Comparison of ENCODE assay signal across 14 cellular contexts in the genomic region with DNA sequence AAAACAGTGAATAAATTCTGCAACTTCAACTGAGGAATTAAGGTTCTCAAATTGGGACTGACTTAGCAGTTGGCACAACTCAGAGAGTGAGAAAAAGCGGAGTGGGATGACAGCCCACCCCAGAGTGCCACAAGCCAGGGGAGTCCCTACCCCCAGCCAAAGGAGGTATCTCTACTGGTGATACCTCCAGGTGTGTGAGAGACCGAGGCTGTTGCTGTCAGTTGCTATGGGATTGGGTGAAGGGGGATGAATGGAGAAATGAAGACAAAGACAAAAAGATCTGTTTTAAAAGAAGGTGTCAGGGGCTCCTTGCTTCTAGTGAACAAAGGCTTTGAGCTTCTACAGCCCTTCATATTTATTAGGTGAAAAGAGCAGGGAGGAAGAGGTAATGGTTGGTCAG.
DNase-seq lines count a peak whose midpoint lies in the region; ATAC-seq, FAIRE-seq and TF ChIP-seq lines count a peak whose summit lies in the region.
"Had no signal": no experiment of that assay in that cellular context is flagged by ENCODE, and none has a peak within 500 bp of the region (broad histone marks: within the 10 kb centered on the region; RNA-seq: fewer than 3 reads in every experiment).

No MANE protein-coding gene starts in this region.

- no peaks in the 10 kb centered on the region for H4K20me1 ChIP-seq in GM12878 (ENCODE audit: control insufficient read depth, insufficient read depth)

- in situ Hi-C loops in GM12878 (cut with MboI) = no loop called here

- no peak overlapping the region for H3K23ac ChIP-seq in mesenchymal stem cell (ENCODE audit: low read length in 2 of 2)

- intact Hi-C loops in GM12878 (cut with micrococcal nuclease; ENCODE audit: unreplicated experiment) = no loop called here

- no peak for DNase-seq in A549 (ENCODE audit: low read depth in 1 of 2, low spot score in 1 of 2)
- no peak for DNase-seq in GM12878 (ENCODE audit: low read depth, low spot score)
- DNase-seq in mesenchymal stem cell = no peak
- DNase-seq in progenitor cell of endocrine pancreas (ENCODE audit: low spot score, unreplicated experiment) = no peak
- DNase-seq in ecto neural progenitor cell (ENCODE audit: low spot score) = no peak
- no peak for DNase-seq in DMS 273 treated with DMSO at 0.1 percent for 48 hours (lab: John Stamatoyannopoulos, UW)
- no peak for DNase-seq in NCI-H2227 treated with DMSO at 0.1 percent for 48 hours (lab: John Stamatoyannopoulos, UW)
- DNase-seq: Caco-2; CD8-positive, alpha-beta T cell; H7; IMR-90 had no signal

- H3K4me1 ChIP-seq in A549 = peaks cover 30% of the 10 kb centered on the region
- no peaks in the 10 kb centered on the region for H3K4me1 ChIP-seq in GM12878 (ENCODE audit: control insufficient read depth, insufficient read depth, low read length)
- peaks cover 6% of the 10 kb centered on the region for H3K4me1 ChIP-seq in mesenchymal stem cell (ENCODE audit: control insufficient read depth, insufficient read depth, low read depth, low read length)
- H3K4me1 ChIP-seq: Caco-2 had no signal

- no peaks in the 10 kb centered on the region for H3K79me2 ChIP-seq in GM12878 (ENCODE audit: control insufficient read depth, insufficient read depth, low read length)

- H2BK5ac ChIP-seq in mesenchymal stem cell (ENCODE audit: low read depth, low read length, poor library complexity, severe bottlenecking) = no peak overlapping the region

- no peak overlapping the region for H3K4me3 Mint-ChIP-seq in progenitor cell of endocrine pancreas (ENCODE audit: low read depth)
- H3K4me3 Mint-ChIP-seq: CD14-positive monocyte; CD8-positive, alpha-beta T cell; GM23338 had no signal

- FAIRE-seq in A549 (lab: Jason Lieb, UNC) (no peak), GM12878 (lab: Jason Lieb, UNC) (peak; percentile 44)

- POLR2A ChIA-PET in A549 (lab: Yijun Ruan, JAX) (interaction anchor here (1.3 kb wide), 1 partner anchor 11 kb away, joined by 6 read pairs; no protein-coding TSS in a partner anchor), GM12878 (lab: Charles Lee) (no interaction called here)

- no peak overlapping the region for H4K8ac ChIP-seq in mesenchymal stem cell (ENCODE audit: low read length)

- peak overlapping the region; percentile 52 for H3K27ac Mint-ChIP-seq in progenitor cell of endocrine pancreas
- H3K27ac Mint-ChIP-seq: CD8-positive, alpha-beta T cell; GM23338 had no signal

- no peaks in the 10 kb centered on the region for H3K79me1 ChIP-seq in mesenchymal stem cell (replicated peaks; ENCODE audit: low read length, poor library complexity, severe bottlenecking)

- peaks cover 2% of the 10 kb centered on the region for H3K4me1 Mint-ChIP-seq in progenitor cell of endocrine pancreas (ENCODE audit: low read depth)
- H3K4me1 Mint-ChIP-seq: CD14-positive monocyte, GM23338 had no signal

- H2BK15ac ChIP-seq in mesenchymal stem cell (ENCODE audit: low read depth, poor library complexity, severe bottlenecking) = no peak overlapping the region

- H3K9me3 ChIP-seq in A549 (peaks cover 4% of the 10 kb centered on the region; the same call in 1 of the 3 replicates), GM12878 (replicated peaks; ENCODE audit: control insufficient read depth, insufficient read depth, low read length) (no peaks in the 10 kb centered on the region), mesenchymal stem cell (ENCODE audit: control insufficient read depth, low read length) (peaks cover 8% of the 10 kb centered on the region)

- H3K27me3 Mint-ChIP-seq in progenitor cell of endocrine pancreas = no peaks in the 10 kb centered on the region

- no peak for TF ChIP-seq CTCF in A549 (IDR thresholded peaks at IDR 0.05)
- TF ChIP-seq CTCF in GM12878 (IDR thresholded peaks at IDR 0.05 in 2 of 3, conservative IDR thresholded peaks at IDR 0.05 in 1 of 3; ENCODE audit: control insufficient read depth in 2 of 3, extremely low read depth in 1 of 3, insufficient read depth in 1 of 3, low read depth in 3 of 3, low read length in 3 of 3) = no peak
- no peak for TF ChIP-seq CTCF in progenitor cell of endocrine pancreas (IDR thresholded peaks at IDR 0.05; ENCODE audit: unreplicated experiment)

- H3K36me3 Mint-ChIP-seq in progenitor cell of endocrine pancreas (ENCODE audit: insufficient read depth) = peaks cover 39% of the 10 kb centered on the region
- H3K36me3 Mint-ChIP-seq: CD14-positive monocyte; CD8-positive, alpha-beta T cell had no signal

- TF ChIP-seq POLR2A in A549 (IDR thresholded peaks at IDR 0.05; ENCODE audit: low read length) = no peak
- no peak for TF ChIP-seq POLR2A in GM12878 (IDR thresholded peaks at IDR 0.05; ENCODE audit: low read depth, low read length)

- peak overlapping the region; percentile 60 for H3K4me2 ChIP-seq in A549
- H3K4me2 ChIP-seq in GM12878 (ENCODE audit: control insufficient read depth, insufficient read depth) = no peak overlapping the region
- H3K4me2 ChIP-seq in mesenchymal stem cell (ENCODE audit: low read length, poor library complexity, severe bottlenecking) = no peak overlapping the region
- H3K4me2 ChIP-seq: GM23338 had no signal

- no peak overlapping the region for H2BK120ac ChIP-seq in mesenchymal stem cell (ENCODE audit: low read depth, low read length)

- H3K9me3 Mint-ChIP-seq in progenitor cell of endocrine pancreas (ENCODE audit: low read depth) = peaks cover 40% of the 10 kb centered on the region

- TF ChIP-seq RAD21 in A549 (conservative IDR thresholded peaks at IDR 0.05 in 1 of 2, IDR thresholded peaks at IDR 0.05 in 1 of 2) (no peak), GM12878 (IDR thresholded peaks at IDR 0.05; ENCODE audit: insufficient read depth, low read depth, low read length) (no peak)

- SMC1A ChIA-PET in GM12878 (lab: Charles Lee; ENCODE audit: uncharacterized antibody, unreplicated experiment) = no interaction called here

- H3K4me3 ChIP-seq in A549 = no peak overlapping the region
- H3K4me3 ChIP-seq in GM12878 = no peak overlapping the region
- H3K4me3 ChIP-seq in mesenchymal stem cell (ENCODE audit: insufficient read depth in 1 of 2, low read depth in 1 of 2, low read length in 2 of 2) = no peak overlapping the region
- H3K4me3 ChIP-seq: GM23338 had no signal

- no peak for TF ChIP-seq EP300 in A549 (IDR thresholded peaks at IDR 0.05)
- no peak for TF ChIP-seq EP300 in GM12878 (IDR thresholded peaks at IDR 0.05; ENCODE audit: borderline replicate concordance in 1 of 2, control insufficient read depth in 1 of 2, low read depth in 2 of 2, low read length in 2 of 2)

- BruUV-seq in GM12878 (replicated peaks; lab: Mats Ljungman, UMichigan) = no TSS peak

- RAD21 ChIA-PET in GM12878 (lab: Charles Lee; ENCODE audit: unreplicated experiment) = no interaction called here

- WGBS in A549 (ENCODE audit: missing lambda C conversion rate) = 21% methylated on average over 2 of the region's 2 CpGs
- 0% methylated on average over 2 of the region's 2 CpGs for WGBS in GM12878 (ENCODE audit: insufficient coverage, insufficient replicate concordance, low lambda C conversion rate, missing lambda C conversion rate)
- WGBS in mesenchymal stem cell = 86% methylated on average over 2 of the region's 2 CpGs

- H2AFZ ChIP-seq in GM12878 (ENCODE audit: control insufficient read depth, low read depth, low read length) (no peak overlapping the region), mesenchymal stem cell (ENCODE audit: low read depth, low read length) (no peak overlapping the region)
- H2AFZ ChIP-seq: GM23338 had no signal

- ATAC-seq in A549 = peak; percentile 53 to 56; a peak in 5 of 6 replicates
- ATAC-seq in GM12878 = no peak
- no peak for ATAC-seq in HG02588 (IDR thresholded peaks at IDR 0.05; ENCODE audit: unreplicated experiment)
- ATAC-seq: CD8-positive, alpha-beta T cell; GM23338 had no signal

- CTCF ChIA-PET in A549 (lab: Yijun Ruan, JAX) (no interaction called here), GM12878 (lab: Yijun Ruan, JAX) (no interaction called here)

- H3K27ac ChIP-seq in A549 = peak overlapping the region; percentile 95
- no peak overlapping the region for H3K27ac ChIP-seq in GM12878 (ENCODE audit: control insufficient read depth, insufficient read depth)
- peak overlapping the region; percentile 27 for H3K27ac ChIP-seq in mesenchymal stem cell (ENCODE audit: low read length, poor library complexity, severe bottlenecking)

- H3K9ac ChIP-seq in GM12878 (ENCODE audit: control insufficient read depth, insufficient read depth, low read length) (no peak overlapping the region), mesenchymal stem cell (ENCODE audit: low read length) (no peak overlapping the region)

- no peak overlapping the region for H3K4ac ChIP-seq in mesenchymal stem cell (ENCODE audit: low read depth in 1 of 2, low read length in 2 of 2)

- no peaks in the 10 kb centered on the region for H3K27me3 ChIP-seq in GM12878 (replicated peaks in 1 of 2; ENCODE audit: control insufficient read depth in 2 of 2, insufficient read depth in 2 of 2, low read length in 1 of 2)
- H3K27me3 ChIP-seq in mesenchymal stem cell (ENCODE audit: control insufficient read depth in 1 of 2, insufficient read depth in 1 of 2, low read length in 2 of 2) = no peaks in the 10 kb centered on the region

- no peak overlapping the region for H3K18ac ChIP-seq in mesenchymal stem cell (ENCODE audit: low read depth in 1 of 2, low read length in 2 of 2)

- no peak overlapping the region for H4K91ac ChIP-seq in mesenchymal stem cell (ENCODE audit: low read length)

- H3K36me3 ChIP-seq in GM12878 (ENCODE audit: control insufficient read depth in 2 of 2, insufficient read depth in 2 of 2, low read length in 1 of 2) (no peaks in the 10 kb centered on the region), mesenchymal stem cell (ENCODE audit: control insufficient read depth in 1 of 2, insufficient read depth in 2 of 2, low read depth in 1 of 2, low read length in 2 of 2) (no peaks in the 10 kb centered on the region)

- no peak overlapping the region for H2BK12ac ChIP-seq in mesenchymal stem cell (ENCODE audit: low read length in 2 of 2)

- no peak overlapping the region for H3K14ac ChIP-seq in mesenchymal stem cell (ENCODE audit: low read length in 2 of 2)

- H2AK5ac ChIP-seq in mesenchymal stem cell (ENCODE audit: low read length, severe bottlenecking) = peak overlapping the region; percentile 81

TF ChIP-seq in GM12878, 131 proteins besides CTCF, POLR2A, EP300 and RAD21:
- TF ChIP-seq, protein P1, sequence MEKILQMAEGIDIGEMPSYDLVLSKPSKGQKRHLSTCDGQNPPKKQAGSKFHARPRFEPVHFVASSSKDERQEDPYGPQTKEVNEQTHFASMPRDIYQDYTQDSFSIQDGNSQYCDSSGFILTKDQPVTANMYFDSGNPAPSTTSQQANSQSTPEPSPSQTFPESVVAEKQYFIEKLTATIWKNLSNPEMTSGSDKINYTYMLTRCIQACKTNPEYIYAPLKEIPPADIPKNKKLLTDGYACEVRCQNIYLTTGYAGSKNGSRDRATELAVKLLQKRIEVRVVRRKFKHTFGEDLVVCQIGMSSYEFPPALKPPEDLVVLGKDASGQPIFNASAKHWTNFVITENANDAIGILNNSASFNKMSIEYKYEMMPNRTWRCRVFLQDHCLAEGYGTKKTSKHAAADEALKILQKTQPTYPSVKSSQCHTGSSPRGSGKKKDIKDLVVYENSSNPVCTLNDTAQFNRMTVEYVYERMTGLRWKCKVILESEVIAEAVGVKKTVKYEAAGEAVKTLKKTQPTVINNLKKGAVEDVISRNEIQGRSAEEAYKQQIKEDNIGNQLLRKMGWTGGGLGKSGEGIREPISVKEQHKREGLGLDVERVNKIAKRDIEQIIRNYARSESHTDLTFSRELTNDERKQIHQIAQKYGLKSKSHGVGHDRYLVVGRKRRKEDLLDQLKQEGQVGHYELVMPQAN (conservative IDR thresholded peaks at IDR 0.05) = no peak
- TF ChIP-seq ZBED1 (IDR thresholded peaks at IDR 0.05; ENCODE audit: borderline replicate concordance) = no peak

Comparison
In these comparisons a context has a peak if more than half of its experiments do, and no peak if none do; other contexts are left out.
1. ATAC-seq: peak in A549 (2 of 2); none in GM12878 (single experiment) and HG02588 (single experiment).